In genomic region chr16:26345951-26346350, GRCh38 we compare ENCODE assay signal across 19 cellular contexts.
A peak's percentile ranks its signal among the peaks of the same experiment; 100 is the strongest.
DNase-seq lines count a peak whose midpoint lies in the region; TF ChIP-seq lines count a peak whose summit lies in the region.
"Had no signal": no experiment of that assay in that cellular context is flagged by ENCODE, and none has a peak within 500 bp of the region (broad histone marks: within the 10 kb centered on the region; RNA-seq: fewer than 3 reads in every experiment).

No MANE protein-coding gene starts in this region.

- no peaks in the 10 kb centered on the region for H3K4me1 ChIP-seq in Peyer's patch
- H3K4me1 ChIP-seq: A549, BLaER1, Caco-2 had no signal

- TF ChIP-seq CTCF in Peyer's patch (IDR thresholded peaks at IDR 0.05) = no peak

- H3K9me3 ChIP-seq in Peyer's patch = no peaks in the 10 kb centered on the region
- H3K9me3 ChIP-seq: A549, Caco-2 had no signal

- TF ChIP-seq POLR2A in Peyer's patch (IDR thresholded peaks at IDR 0.05) = no peak

- H3K27ac ChIP-seq in Peyer's patch = no peak overlapping the region
- H3K27ac ChIP-seq: A549, BLaER1, C4-2B had no signal

- H3K4me3 ChIP-seq in Peyer's patch = no peak overlapping the region
- H3K4me3 ChIP-seq: A549, BLaER1, GM12878, GM23338 had no signal

- H3K36me3 ChIP-seq in Peyer's patch = no peaks in the 10 kb centered on the region
- H3K36me3 ChIP-seq: BLaER1 had no signal

- peak; percentile 43 for DNase-seq in Ammon's horn (ENCODE audit: low spot score)
- peak; percentile 78 for DNase-seq in cerebellar cortex (ENCODE audit: low spot score)
- peak; percentile 13 for DNase-seq in islet precursor cell
- DNase-seq in NCI-H446 treated with DMSO at 0.1 percent for 48 hours (lab: John Stamatoyannopoulos, UW) = no peak
- DNase-seq in Peyer's patch = no peak
- DNase-seq in activated effector memory CD4-positive, alpha-beta T cell treated with Interleukin-2 at 50 U/mL for 16 hours = no peak
- DNase-seq: 8988T; Caco-2; CD4-positive, CD25-positive, alpha-beta regulatory T cell; CD8-positive, alpha-beta T cell; DMS153; DND-41; GDM1; H9 had no signal

- no peaks in the 10 kb centered on the region for H3K27me3 ChIP-seq in Peyer's patch
- H3K27me3 ChIP-seq: BLaER1 had no signal

Comparison
In these comparisons a context has a peak if more than half of its experiments do, and no peak if none do; other contexts are left out.
1. DNase-seq: peak in Ammon's horn (single experiment), cerebellar cortex (single experiment) and islet precursor cell (single experiment); none in NCI-H446 treated with DMSO at 0.1 percent for 48 hours (single experiment), Peyer's patch (0 of 3) and activated effector memory CD4-positive, alpha-beta T cell treated with Interleukin-2 at 50 U/mL for 16 hours (single experiment).